ENCODE assay signal across 20 cellular contexts in genomic region chr1:248848596-248848995, GRCh38. TPM values are rescaled to one million over a fixed set of nuclear protein-coding genes. Genes with fewer than 3 reads are reported as not detected.
DNase-seq lines count a peak whose midpoint lies in the region; ATAC-seq, FAIRE-seq and TF ChIP-seq lines count a peak whose summit lies in the region.
"Had no signal": no experiment of that assay in that cellular context is flagged by ENCODE, and none has a peak within 500 bp of the region (broad histone marks: within the 10 kb centered on the region; RNA-seq: fewer than 3 reads in every experiment).

No MANE protein-coding gene starts in this region.

- TF ChIP-seq CTCF in GM23338 (conservative IDR thresholded peaks at IDR 0.05; ENCODE audit: low read depth in 2 of 2), result no peak
- TF ChIP-seq CTCF in K562 (IDR thresholded peaks at IDR 0.05 in 2 of 3, conservative IDR thresholded peaks at IDR 0.05 in 1 of 3; ENCODE audit: insufficient read depth in 2 of 3, low read depth in 1 of 3, low read length in 3 of 3), result no peak
- no peak for TF ChIP-seq CTCF in nephron progenitor cell (IDR thresholded peaks at IDR 0.05)

- H3K9me3 Mint-ChIP-seq in activated CD8-positive, alpha-beta memory T cell treated with anti-CD3 and anti-CD28 coated beads, Interleukin-2, amount 10 ng/mL, durations not matched to agents 7 days and 5 days (ENCODE audit: low read depth), result no peaks in the 10 kb centered on the region
- no peaks in the 10 kb centered on the region; the same call in 2 of the 3 replicates for H3K9me3 Mint-ChIP-seq in GM23338
- H3K9me3 Mint-ChIP-seq in nephron progenitor cell, result no peaks in the 10 kb centered on the region
- H3K9me3 Mint-ChIP-seq: CD4-positive, alpha-beta memory T cell had no signal

- no peak for TF ChIP-seq RAD21 in K562 (CRISPR knock-in tag; conservative IDR thresholded peaks at IDR 0.05 in 1 of 2, IDR thresholded peaks at IDR 0.05 in 1 of 2)

- H3K4me3 ChIP-seq in GM23338 (peak overlapping the region; percentile 68), K562 (no peak overlapping the region)
- H3K4me3 ChIP-seq: BLaER1, PC-9, SJCRH30 had no signal

- H3K4me1 ChIP-seq in GM23338 (ENCODE audit: insufficient read depth) (peaks cover 6% of the 10 kb centered on the region; the same call in 1 of the 2 replicates), K562 (replicated peaks in 1 of 2; ENCODE audit: control insufficient read depth in 2 of 2, insufficient read depth in 2 of 2, low read length in 2 of 2) (peaks cover 7 to 21% of the 10 kb centered on the region in 2 experiments; a peak in 3 of 5 replicates)
- H3K4me1 ChIP-seq: SJCRH30 had no signal

- peaks cover 13% of the 10 kb centered on the region for H3F3A ChIP-seq in GM23338 (replicated peaks; ENCODE audit: low read depth)

- TF ChIP-seq EP300 in K562 (IDR thresholded peaks at IDR 0.05; ENCODE audit: low read length), result no peak

- POLR2A ChIA-PET in K562 (lab: Yijun Ruan, JAX), result interaction anchor here (1.8 kb wide), 1 partner anchor 10 kb away, joined by 9 read pairs; the partner anchor contains the start of gene ZNF692

- H3K36me3 ChIP-seq in GM23338 (ENCODE audit: insufficient read depth) (no peaks in the 10 kb centered on the region; the same call in 1 of the 2 replicates), K562 (ENCODE audit: control insufficient read depth, insufficient read depth, low read length) (peaks cover 95% of the 10 kb centered on the region)

- H3K4me2 ChIP-seq in GM23338 (peak overlapping the region; percentile 89), K562 (ENCODE audit: insufficient read depth, low read length) (no peak overlapping the region)
- H3K4me2 ChIP-seq: BLaER1, PC-9 had no signal

- no peaks in the 10 kb centered on the region for H3K9me2 ChIP-seq in GM23338 (ENCODE audit: insufficient read depth)

- H3K36me3 Mint-ChIP-seq in activated CD8-positive, alpha-beta memory T cell treated with anti-CD3 and anti-CD28 coated beads, Interleukin-2, amount 10 ng/mL, durations not matched to agents 7 days and 5 days, result peaks cover 27% of the 10 kb centered on the region
- H3K36me3 Mint-ChIP-seq in GM23338 (ENCODE audit: low read depth) (peaks cover 43% of the 10 kb centered on the region), nephron progenitor cell (ENCODE audit: low read depth) (peaks cover 8% of the 10 kb centered on the region)

- H3K79me2 ChIP-seq in GM23338 (replicated peaks; ENCODE audit: insufficient read depth) (no peaks in the 10 kb centered on the region), K562 (ENCODE audit: control insufficient read depth, insufficient read depth, low read length) (peaks cover 13% of the 10 kb centered on the region; the same call in 1 of the 3 replicates)

- H3K27ac ChIP-seq in GM23338 (ENCODE audit: low read depth) (no peak overlapping the region), K562 (ENCODE audit: extremely low read depth, low read depth, low read length) (no peak overlapping the region; the same call in 2 of the 3 replicates)
- H3K27ac ChIP-seq: BLaER1, PC-9, SJCRH30 had no signal

- WGBS in K562 (ENCODE audit: insufficient coverage, low coverage, missing lambda C conversion rate), result 91% methylated on average over 7 of the region's 9 CpGs

- peak; percentile 60; the same call in 1 of the 2 replicates for TF ChIP-seq POLR2A in K562 (conservative IDR thresholded peaks at IDR 0.05)

- no peak overlapping the region for H3K4me3 Mint-ChIP-seq in activated CD8-positive, alpha-beta memory T cell treated with anti-CD3 and anti-CD28 coated beads, Interleukin-2, amount 10 ng/mL, durations not matched to agents 7 days and 5 days
- H3K4me3 Mint-ChIP-seq in GM23338 (no peak overlapping the region), nephron progenitor cell (no peak overlapping the region)

- peaks cover 13% of the 10 kb centered on the region for H4K20me1 ChIP-seq in GM23338 (replicated peaks; ENCODE audit: insufficient read depth)
- H4K20me1 ChIP-seq in K562 (replicated peaks; ENCODE audit: control insufficient read depth, insufficient read depth, low read length), result peaks cover 4% of the 10 kb centered on the region; the same call in 1 of the 2 replicates

- in situ Hi-C loops in K562 (cut with MboI), result no loop called here

- no peak overlapping the region for H3K27ac Mint-ChIP-seq in activated CD8-positive, alpha-beta memory T cell treated with anti-CD3 and anti-CD28 coated beads, Interleukin-2, amount 10 ng/mL, durations not matched to agents 7 days and 5 days
- H3K27ac Mint-ChIP-seq in GM23338, result no peak overlapping the region
- peak overlapping the region; percentile 47 for H3K27ac Mint-ChIP-seq in nephron progenitor cell

- peak; percentile 31 for DNase-seq in activated CD8-positive, alpha-beta memory T cell treated with anti-CD3 and anti-CD28 coated beads, Interleukin-2, amount 10 ng/mL, durations not matched to agents 7 days and 5 days
- DNase-seq in activated CD8-positive, alpha-beta memory T cell treated with anti-CD3 and anti-CD28 coated beads, Interleukin-2, amount 50 U/mL, for 48 hours, result no peak
- DNase-seq in GM23338 (ENCODE audit: low spot score) (no peak), K562 (ENCODE audit: extremely low read depth in 1 of 4, low spot score in 3 of 4) (no peak), nephron progenitor cell (no peak), cerebellum (ENCODE audit: low spot score) (no peak)
- DNase-seq: CD4-positive, alpha-beta memory T cell; GF-D8; GOT3; KG1; NCI-H1417; NCI-H187; NCI-H2107; NCI-H226; NCI-H524 treated with DMSO at 0.1 percent for 48 hours; PC-9; SJCRH30 had no signal

- H2AFZ ChIP-seq in GM23338, result no peak overlapping the region
- H2AFZ ChIP-seq in K562 (ENCODE audit: low read depth, low read length), result no peak overlapping the region
- H2AFZ ChIP-seq: PC-9 had no signal

- no peaks in the 10 kb centered on the region for H3K9me3 ChIP-seq in K562 (replicated peaks; ENCODE audit: control insufficient read depth, insufficient read depth, low read depth, low read length)
- H3K9me3 ChIP-seq: BLaER1, SJCRH30 had no signal

- CTCF ChIA-PET in activated CD8-positive, alpha-beta memory T cell treated with anti-CD3 and anti-CD28 coated beads, Interleukin-2, amount 10 ng/mL, durations not matched to agents 7 days and 5 days (lab: Charles Lee), result no interaction called here
- CTCF ChIA-PET in K562 (lab: Yijun Ruan, JAX; ENCODE audit: low intra/inter-chr PET ratio), result no interaction called here

- no peak for ATAC-seq in activated CD8-positive, alpha-beta memory T cell treated with anti-CD3 and anti-CD28 coated beads, Interleukin-2, amount 10 ng/mL, durations not matched to agents 7 days and 5 days
- ATAC-seq in GM23338 (no peak), K562 (no peak), GM21825 (IDR thresholded peaks at IDR 0.05; ENCODE audit: unreplicated experiment) (no peak)

- H3K27me3 Mint-ChIP-seq in activated CD8-positive, alpha-beta memory T cell treated with anti-CD3 and anti-CD28 coated beads, Interleukin-2, amount 10 ng/mL, durations not matched to agents 7 days and 5 days, result no peaks in the 10 kb centered on the region
- H3K27me3 Mint-ChIP-seq in GM23338 (ENCODE audit: insufficient read depth, low read depth, poor library complexity) (peaks cover 18% of the 10 kb centered on the region), nephron progenitor cell (ENCODE audit: low read depth, poor library complexity) (no peaks in the 10 kb centered on the region)
- H3K27me3 Mint-ChIP-seq: CD4-positive, alpha-beta memory T cell had no signal

- peaks cover 47% of the 10 kb centered on the region for H3K27me3 ChIP-seq in GM23338 (ENCODE audit: insufficient read depth)
- H3K27me3 ChIP-seq in K562 (ENCODE audit: control insufficient read depth in 2 of 2, insufficient read depth in 2 of 2, low read length in 2 of 2), result no peaks in the 10 kb centered on the region
- H3K27me3 ChIP-seq: BLaER1, SJCRH30 had no signal

- no peaks in the 10 kb centered on the region for H3K4me1 Mint-ChIP-seq in activated CD8-positive, alpha-beta memory T cell treated with anti-CD3 and anti-CD28 coated beads, Interleukin-2, amount 10 ng/mL, durations not matched to agents 7 days and 5 days
- H3K4me1 Mint-ChIP-seq in GM23338 (peaks cover 8% of the 10 kb centered on the region), nephron progenitor cell (no peaks in the 10 kb centered on the region)

- H3K9me1 ChIP-seq in K562 (ENCODE audit: control insufficient read depth, insufficient read depth, low read length), result no peaks in the 10 kb centered on the region

- FAIRE-seq in K562 (lab: Jason Lieb, UNC), result no peak
- FAIRE-seq: GM19239 had no signal

- intact Hi-C loops in K562 (cut with micrococcal nuclease), result no loop called here

- BruUV-seq in K562 (replicated peaks; lab: Mats Ljungman, UMichigan), result no TSS peak

- H3K9ac ChIP-seq in K562 (ENCODE audit: insufficient read depth in 1 of 2, low read depth in 2 of 2, low read length in 2 of 2), result no peak overlapping the region
- H3K9ac ChIP-seq: BLaER1 had no signal

RNA-seq across cellular contexts. Expression of gene ZNF692, which starts 10.3 kb away (rescaled TPM):
- 10 to 100 TPM; 70.5 to 74.9 TPM for total RNA-seq in activated CD8-positive, alpha-beta memory T cell treated with anti-CD3 and anti-CD28 coated beads, Interleukin-2, amount 10 ng/mL, durations not matched to agents 7 days and 5 days
- total RNA-seq in GM23338 (2014; rRNA removed; shearing (Covaris generic)), result 34.4 and 57.1 TPM in 2 replicates
- polyA plus RNA-seq in GM23338 (2016; fragmentation: Nextera tagmentation; extraction: Ambion mirVana), result 38.3 and 41.2 TPM in 2 replicates
- total RNA-seq in K562 (2011; cell fraction: chromatin; rRNA removed; ENCODE audit: low replicate concordance), result 236 and 421 TPM in 2 replicates
- total RNA-seq in K562 (2011; cell fraction: nucleolus; rRNA removed), result 304 and 320 TPM in 2 replicates
- 263 and 277 TPM in 2 replicates for total RNA-seq in K562 (2011; cell fraction: nucleoplasm; rRNA removed)
- total RNA-seq in K562 (2014; rRNA removed), result 55.9 and 63.3 TPM in 2 replicates
- total RNA-seq in K562 (2014; rRNA removed; fragmentation: Illumina TruSeq; extraction: Trizol), result 20.5 and 27.3 TPM in 2 replicates
- total RNA-seq in K562 (2015; rRNA removed; fragmentation: Illumina TruSeq; extraction: Trizol), result 40.1 and 43.3 TPM in 2 replicates
- total RNA-seq in K562 (2021), result 62.9 and 73.7 TPM in 2 replicates
- polyA plus RNA-seq in K562 (2011; rRNA removed), result 84.9 and 129 TPM in 2 replicates
- 100 and 109 TPM in 2 replicates for polyA plus RNA-seq in K562 (2011; cell fraction: cytosol; rRNA removed)
- 1,169 and 1,324 TPM in 2 replicates for polyA plus RNA-seq in K562 (2011; cell fraction: nucleus; rRNA removed)
- 58.7 and 101 TPM in 2 replicates for polyA plus RNA-seq in K562 (2012)
- 59.9 and 69.6 TPM in 2 replicates for polyA plus RNA-seq in K562 (2014; fragmentation: Illumina TruSeq; extraction: Trizol)
- 10 to 100 TPM in 1 of 2 experiments, 1 to 10 TPM in 1; 8.4 to 10.5 TPM for polyA plus RNA-seq in K562 (2014; fragmentation: Nextera tagmentation; extraction: Ambion mirVana)
- polyA plus RNA-seq in K562 (2014; rRNA removed), result 141 and 143 TPM in 2 replicates
- polyA minus RNA-seq in K562 (2011; rRNA and poly(A)+ RNA removed), result 26.6 and 29.0 TPM in 2 replicates
- polyA minus RNA-seq in K562 (2011; cell fraction: cytosol; rRNA and poly(A)+ RNA removed), result 9.8 and 20.9 TPM in 2 replicates
- 114 and 127 TPM in 2 replicates for polyA minus RNA-seq in K562 (2011; cell fraction: nucleus; rRNA and poly(A)+ RNA removed)
- 30.9 TPM for total RNA-seq in cerebellum

RNA-seq across cellular contexts. Expression of gene ZNF672, which starts 10.6 kb away (rescaled TPM):
- total RNA-seq in activated CD8-positive, alpha-beta memory T cell treated with anti-CD3 and anti-CD28 coated beads, Interleukin-2, amount 10 ng/mL, durations not matched to agents 7 days and 5 days, result 10 to 100 TPM; 53.8 to 72.3 TPM
- 26.3 and 39.7 TPM in 2 replicates for total RNA-seq in GM23338 (2014; rRNA removed; shearing (Covaris generic))
- polyA plus RNA-seq in GM23338 (2016; fragmentation: Nextera tagmentation; extraction: Ambion mirVana) (9.0 and 10.3 TPM in 2 replicates), K562 (2011; rRNA removed) (50.6 and 51.5 TPM in 2 replicates), K562 (2014; fragmentation: Illumina TruSeq; extraction: Trizol) (20.3 and 24.1 TPM in 2 replicates), K562 (2014; fragmentation: Nextera tagmentation; extraction: Ambion mirVana) (1 to 10 TPM; 1.9 to 3.1 TPM), K562 (2014; rRNA removed) (39.9 and 40.8 TPM in 2 replicates)
- total RNA-seq in K562 (2011; cell fraction: chromatin; rRNA removed; ENCODE audit: low replicate concordance), result 34.4 and 79.5 TPM in 2 replicates
- total RNA-seq in K562 (2011; cell fraction: nucleolus; rRNA removed), result 65.9 and 72.4 TPM in 2 replicates
- 48.4 and 53.1 TPM in 2 replicates for total RNA-seq in K562 (2011; cell fraction: nucleoplasm; rRNA removed)
- total RNA-seq in K562 (2014; rRNA removed) (40.0 and 54.3 TPM in 2 replicates), K562 (2014; rRNA removed; fragmentation: Illumina TruSeq; extraction: Trizol) (11.9 and 12.3 TPM in 2 replicates), K562 (2015; rRNA removed; fragmentation: Illumina TruSeq; extraction: Trizol) (18.7 and 18.9 TPM in 2 replicates), K562 (2021) (57.9 and 61.2 TPM in 2 replicates), cerebellum (16.1 TPM)
- 71.7 and 126 TPM in 2 replicates for polyA plus RNA-seq in K562 (2011; cell fraction: cytosol; rRNA removed)
- polyA plus RNA-seq in K562 (2011; cell fraction: nucleus; rRNA removed), result 54.1 and 88.1 TPM in 2 replicates
- polyA plus RNA-seq in K562 (2012), result 32.4 and 38.9 TPM in 2 replicates
- 34.0 and 51.2 TPM in 2 replicates for polyA minus RNA-seq in K562 (2011; rRNA and poly(A)+ RNA removed)
- polyA minus RNA-seq in K562 (2011; cell fraction: cytosol; rRNA and poly(A)+ RNA removed), result 40.2 and 43.1 TPM in 2 replicates
- polyA minus RNA-seq in K562 (2011; cell fraction: nucleus; rRNA and poly(A)+ RNA removed), result 39.4 and 43.4 TPM in 2 replicates

RNA-seq across cellular contexts. Expression of gene SH3BP5L, which starts 22.9 kb away (rescaled TPM):
- 10 to 100 TPM; 27.4 to 27.9 TPM for total RNA-seq in activated CD8-positive, alpha-beta memory T cell treated with anti-CD3 and anti-CD28 coated beads, Interleukin-2, amount 10 ng/mL, durations not matched to agents 7 days and 5 days
- total RNA-seq in GM23338 (2014; rRNA removed; shearing (Covaris generic)), result 16.8 and 26.1 TPM in 2 replicates
- polyA plus RNA-seq in GM23338 (2016; fragmentation: Nextera tagmentation; extraction: Ambion mirVana), result 2.8 and 3.9 TPM in 2 replicates
- 51.2 and 69.6 TPM in 2 replicates for total RNA-seq in K562 (2011; cell fraction: chromatin; rRNA removed; ENCODE audit: low replicate concordance)
- 41.5 and 45.0 TPM in 2 replicates for total RNA-seq in K562 (2011; cell fraction: nucleolus; rRNA removed)
- 64.2 and 69.8 TPM in 2 replicates for total RNA-seq in K562 (2011; cell fraction: nucleoplasm; rRNA removed)
- 22.0 and 22.5 TPM in 2 replicates for total RNA-seq in K562 (2014; rRNA removed)
- total RNA-seq in K562 (2014; rRNA removed; fragmentation: Illumina TruSeq; extraction: Trizol), result 9.3 and 10.3 TPM in 2 replicates
- total RNA-seq in K562 (2015; rRNA removed; fragmentation: Illumina TruSeq; extraction: Trizol), result 15.4 and 15.8 TPM in 2 replicates
- total RNA-seq in K562 (2021), result 21.2 and 26.5 TPM in 2 replicates
- 16.1 and 20.2 TPM in 2 replicates for polyA plus RNA-seq in K562 (2011; rRNA removed)
- polyA plus RNA-seq in K562 (2011; cell fraction: cytosol; rRNA removed), result 23.0 and 29.3 TPM in 2 replicates
- polyA plus RNA-seq in K562 (2011; cell fraction: nucleus; rRNA removed), result 59.0 and 59.2 TPM in 2 replicates
- 15.5 and 18.3 TPM in 2 replicates for polyA plus RNA-seq in K562 (2012)
- 15.7 and 20.2 TPM in 2 replicates for polyA plus RNA-seq in K562 (2014; fragmentation: Illumina TruSeq; extraction: Trizol)
- 1 to 10 TPM; 1.9 to 2.7 TPM for polyA plus RNA-seq in K562 (2014; fragmentation: Nextera tagmentation; extraction: Ambion mirVana)
- polyA plus RNA-seq in K562 (2014; rRNA removed), result 18.8 and 20.7 TPM in 2 replicates
- 17.2 and 18.0 TPM in 2 replicates for polyA minus RNA-seq in K562 (2011; rRNA and poly(A)+ RNA removed)
- polyA minus RNA-seq in K562 (2011; cell fraction: cytosol; rRNA and poly(A)+ RNA removed), result 9.8 and 10.9 TPM in 2 replicates
- polyA minus RNA-seq in K562 (2011; cell fraction: nucleus; rRNA and poly(A)+ RNA removed), result 22.5 and 28.8 TPM in 2 replicates
- total RNA-seq in cerebellum, result 20.9 TPM

RNA-seq across cellular contexts. Expression of gene PGBD2, which starts 57.4 kb away (rescaled TPM):
- total RNA-seq in activated CD8-positive, alpha-beta memory T cell treated with anti-CD3 and anti-CD28 coated beads, Interleukin-2, amount 10 ng/mL, durations not matched to agents 7 days and 5 days, result 1 to 10 TPM; 6.3 to 7.7 TPM
- 6.6 and 10.2 TPM in 2 replicates for total RNA-seq in GM23338 (2014; rRNA removed; shearing (Covaris generic))
- 4.8 and 5.7 TPM in 2 replicates for polyA plus RNA-seq in GM23338 (2016; fragmentation: Nextera tagmentation; extraction: Ambion mirVana)
- 37.0 and 45.9 TPM in 2 replicates for total RNA-seq in K562 (2011; cell fraction: chromatin; rRNA removed; ENCODE audit: low replicate concordance)
- 20.3 and 21.8 TPM in 2 replicates for total RNA-seq in K562 (2011; cell fraction: nucleolus; rRNA removed)
- total RNA-seq in K562 (2011; cell fraction: nucleoplasm; rRNA removed), result 24.5 and 28.1 TPM in 2 replicates
- 11.9 and 12.4 TPM in 2 replicates for total RNA-seq in K562 (2014; rRNA removed)
- 13.6 and 14.0 TPM in 2 replicates for total RNA-seq in K562 (2014; rRNA removed; fragmentation: Illumina TruSeq; extraction: Trizol)
- total RNA-seq in K562 (2015; rRNA removed; fragmentation: Illumina TruSeq; extraction: Trizol), result 18.7 TPM in 2 replicates
- 12.2 and 12.4 TPM in 2 replicates for total RNA-seq in K562 (2021)
- polyA plus RNA-seq in K562 (2011; rRNA removed), result 15.2 and 19.4 TPM in 2 replicates
- 6.8 and 10.4 TPM in 2 replicates for polyA plus RNA-seq in K562 (2011; cell fraction: cytosol; rRNA removed)
- 42.5 and 50.0 TPM in 2 replicates for polyA plus RNA-seq in K562 (2011; cell fraction: nucleus; rRNA removed)
- polyA plus RNA-seq in K562 (2012), result 11.7 and 11.9 TPM in 2 replicates
- polyA plus RNA-seq in K562 (2014; fragmentation: Illumina TruSeq; extraction: Trizol), result 10.9 and 13.2 TPM in 2 replicates
- 10 to 100 TPM; 14.7 to 21.8 TPM for polyA plus RNA-seq in K562 (2014; fragmentation: Nextera tagmentation; extraction: Ambion mirVana)
- polyA plus RNA-seq in K562 (2014; rRNA removed), result 20.8 and 21.6 TPM in 2 replicates
- 21.3 and 22.7 TPM in 2 replicates for polyA minus RNA-seq in K562 (2011; rRNA and poly(A)+ RNA removed)
- polyA minus RNA-seq in K562 (2011; cell fraction: cytosol; rRNA and poly(A)+ RNA removed), result 5.0 and 5.8 TPM in 2 replicates
- 8.5 and 12.0 TPM in 2 replicates for polyA minus RNA-seq in K562 (2011; cell fraction: nucleus; rRNA and poly(A)+ RNA removed)
- 10.0 TPM for total RNA-seq in cerebellum
